In the genomic region with DNA sequence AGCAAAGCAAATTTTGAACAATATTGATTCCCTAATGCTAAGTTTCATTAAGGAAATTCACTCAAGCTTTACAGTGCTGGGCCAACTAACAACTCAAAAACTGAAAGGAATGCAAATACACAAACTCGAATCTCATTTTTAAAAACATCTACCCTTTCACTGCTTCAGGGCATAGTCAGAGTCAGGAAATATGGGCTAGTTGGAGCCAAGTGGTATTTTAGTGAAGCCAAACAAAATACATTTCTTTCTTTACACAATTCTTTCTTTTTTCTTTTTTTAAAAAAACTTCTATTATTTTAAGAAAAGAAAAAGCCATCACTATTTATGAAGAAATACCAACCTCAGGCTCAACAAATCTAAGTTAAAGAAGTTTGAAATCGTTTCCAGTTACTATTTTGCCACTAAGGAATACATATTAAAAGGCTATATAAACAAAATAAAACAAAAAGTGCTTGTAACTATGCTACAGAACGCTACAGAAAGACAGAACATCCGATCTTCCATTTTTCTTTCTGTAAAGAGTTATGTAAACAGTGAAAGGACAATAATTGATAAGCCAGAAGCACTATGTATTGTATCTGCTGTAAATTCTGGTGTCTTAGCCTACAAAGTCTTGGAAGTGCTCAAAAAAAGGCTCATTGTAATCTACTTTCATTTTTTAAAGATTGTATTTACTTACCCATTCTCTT, we compare ENCODE assay signal across 1 cellular context.
TF ChIP-seq lines count a peak whose summit lies in the region.

No MANE protein-coding gene starts in this region.

TF ChIP-seq in K562, 482 proteins besides CTCF, POLR2A, EP300 and RAD21:
- no peak for TF ChIP-seq HNRNPLL (IDR thresholded peaks at IDR 0.05; ENCODE audit: low read depth, low read length, poor library complexity, severe bottlenecking)
- TF ChIP-seq SRSF9 (IDR thresholded peaks at IDR 0.05; ENCODE audit: borderline replicate concordance, low read depth, low read length): no peak
